In genomic region chr20:16434087-16434664, GRCh38 we compare ENCODE assay signal across 8 cellular contexts.
A peak's percentile ranks its signal among the peaks of the same experiment; 100 is the strongest.
DNase-seq lines count a peak whose midpoint lies in the region; ATAC-seq, FAIRE-seq and TF ChIP-seq lines count a peak whose summit lies in the region.

No MANE protein-coding gene starts in this region.

- POLR2A ChIA-PET in activated CD4-positive, alpha-beta memory T cell treated with anti-CD3 and anti-CD28 coated beads for 36 hours (lab: Charles Lee) = no interaction called here

- H3K9me3 Mint-ChIP-seq in activated CD4-positive, alpha-beta memory T cell treated with anti-CD3 and anti-CD28 coated beads for 36 hours = peaks cover 2% of the 10 kb centered on the region

- DNase-seq in D721Med (ENCODE audit: insufficient read length, low spot score) = no peak
- DNase-seq in MV-4-11 (lab: John Stamatoyannopoulos, UW) = peak; percentile 51
- DNase-seq in activated CD4-positive, alpha-beta memory T cell treated with anti-CD3 and anti-CD28 coated beads for 36 hours = peak; percentile 64
- peak in 1 of 2 donors; percentile 43 for DNase-seq in fibroblast of lung (ENCODE audit: low read depth in 2 of 2)
- peak in 5 of 6 donors; percentile 33 to 82 (median 73) for DNase-seq in pancreas
- no peak for DNase-seq in T1000 (lab: John Stamatoyannopoulos, UW)
- DNase-seq in mesenteric fat pad (ENCODE audit: low spot score) = no peak

- FAIRE-seq in D721Med (lab: Jason Lieb, UNC) = no peak
- FAIRE-seq in pancreas (lab: Jason Lieb, UNC) = no peak

- H4K20me1 ChIP-seq in fibroblast of lung (ENCODE audit: control insufficient read depth, extremely low read depth, insufficient read depth, low read length) = no peaks in the 10 kb centered on the region

- H3K79me2 ChIP-seq in fibroblast of lung (ENCODE audit: control insufficient read depth, insufficient read depth, low read length) = no peaks in the 10 kb centered on the region

- H3K4me1 ChIP-seq in fibroblast of lung (ENCODE audit: control insufficient read depth, extremely low read depth, insufficient read depth, low read length) (no peaks in the 10 kb centered on the region), pancreas (no peaks in the 10 kb centered on the region)

- no peak overlapping the region for H3K4me2 ChIP-seq in fibroblast of lung (ENCODE audit: extremely low read depth, insufficient read depth, low read length)

- H3K9ac ChIP-seq in fibroblast of lung (ENCODE audit: insufficient read depth, low read length) = no peak overlapping the region

- H3K9me3 ChIP-seq in fibroblast of lung (ENCODE audit: control insufficient read depth, insufficient read depth, low read depth, low read length) = no peaks in the 10 kb centered on the region
- no peaks in the 10 kb centered on the region for H3K9me3 ChIP-seq in pancreas

- H3K4me1 Mint-ChIP-seq in activated CD4-positive, alpha-beta memory T cell treated with anti-CD3 and anti-CD28 coated beads for 36 hours (ENCODE audit: low read depth) = no peaks in the 10 kb centered on the region

- H3K4me3 ChIP-seq in fibroblast of lung (replicated peaks in 1 of 4; ENCODE audit: control extremely low read depth in 1 of 4, insufficient read depth in 1 of 4, low read depth in 3 of 4, low read length in 4 of 4) (no peak overlapping the region), pancreas (no peak overlapping the region)

- no peaks in the 10 kb centered on the region for H3K27me3 Mint-ChIP-seq in activated CD4-positive, alpha-beta memory T cell treated with anti-CD3 and anti-CD28 coated beads for 36 hours

- no peaks in the 10 kb centered on the region for H3K36me3 ChIP-seq in fibroblast of lung (ENCODE audit: control insufficient read depth, insufficient read depth, low read length)
- H3K36me3 ChIP-seq in pancreas = no peaks in the 10 kb centered on the region

- intact Hi-C loops in activated CD4-positive, alpha-beta memory T cell treated with anti-CD3 and anti-CD28 coated beads for 36 hours (cut with micrococcal nuclease) = no loop called here
- intact Hi-C loops in pancreas (cut with DNase I) = no loop called here

- TF ChIP-seq CTCF in D721Med (IDR thresholded peaks at IDR 0.05; ENCODE audit: insufficient read depth, missing control alignments) (peak; percentile 46), fibroblast of lung (conservative IDR thresholded peaks at IDR 0.05 in 1 of 2, IDR thresholded peaks at IDR 0.05 in 1 of 2; ENCODE audit: low read depth in 1 of 2, low read length in 2 of 2) (peak; percentile 66 to 86), pancreas (IDR thresholded peaks at IDR 0.05) (peak; percentile 27 to 64 (median 40))

- no peak overlapping the region for H3K27ac Mint-ChIP-seq in activated CD4-positive, alpha-beta memory T cell treated with anti-CD3 and anti-CD28 coated beads for 36 hours

- ATAC-seq in GM21515 (IDR thresholded peaks at IDR 0.05; ENCODE audit: unreplicated experiment) (peak; percentile 78), pancreas (peak; percentile 50 to 66 (median 59))

- no peak overlapping the region for H3K27ac ChIP-seq in fibroblast of lung (ENCODE audit: insufficient read depth, low read length)
- H3K27ac ChIP-seq in pancreas = no peak overlapping the region

- 59 to 64% methylated on average over 10 of the region's 10 CpGs for WGBS in pancreas, 2 donors

- H3K4me3 Mint-ChIP-seq in activated CD4-positive, alpha-beta memory T cell treated with anti-CD3 and anti-CD28 coated beads for 36 hours = no peak overlapping the region

- H3K27me3 ChIP-seq in fibroblast of lung (ENCODE audit: control insufficient read depth, insufficient read depth, low read length) (no peaks in the 10 kb centered on the region), pancreas (no peaks in the 10 kb centered on the region)

- CTCF ChIA-PET in activated CD4-positive, alpha-beta memory T cell treated with anti-CD3 and anti-CD28 coated beads for 36 hours (lab: Charles Lee) = interaction anchor here (1.3 to 2.1 kb wide), 2 partner anchors 9 to 41 kb away, joined by 4 to 6 read pairs; no protein-coding TSS in a partner anchor

- no peak overlapping the region for H2AFZ ChIP-seq in fibroblast of lung (ENCODE audit: low read length)

- peaks cover 13% of the 10 kb centered on the region for H3K36me3 Mint-ChIP-seq in activated CD4-positive, alpha-beta memory T cell treated with anti-CD3 and anti-CD28 coated beads for 36 hours

Comparison
In these comparisons a context has a peak if more than half of its experiments do, and no peak if none do; other contexts are left out.
1. DNase-seq: peak in MV-4-11 (single experiment), activated CD4-positive, alpha-beta memory T cell treated with anti-CD3 and anti-CD28 coated beads for 36 hours (single experiment) and pancreas (5 of 6); none in D721Med (single experiment), T1000 (single experiment) and mesenteric fat pad (single experiment).
2. Peak in every context shown above with its lines, with median percentiles within 50 percentile points of each other: CTCF ChIP-seq.